24 cellular contexts compared by ENCODE assay signal in the genomic region with DNA sequence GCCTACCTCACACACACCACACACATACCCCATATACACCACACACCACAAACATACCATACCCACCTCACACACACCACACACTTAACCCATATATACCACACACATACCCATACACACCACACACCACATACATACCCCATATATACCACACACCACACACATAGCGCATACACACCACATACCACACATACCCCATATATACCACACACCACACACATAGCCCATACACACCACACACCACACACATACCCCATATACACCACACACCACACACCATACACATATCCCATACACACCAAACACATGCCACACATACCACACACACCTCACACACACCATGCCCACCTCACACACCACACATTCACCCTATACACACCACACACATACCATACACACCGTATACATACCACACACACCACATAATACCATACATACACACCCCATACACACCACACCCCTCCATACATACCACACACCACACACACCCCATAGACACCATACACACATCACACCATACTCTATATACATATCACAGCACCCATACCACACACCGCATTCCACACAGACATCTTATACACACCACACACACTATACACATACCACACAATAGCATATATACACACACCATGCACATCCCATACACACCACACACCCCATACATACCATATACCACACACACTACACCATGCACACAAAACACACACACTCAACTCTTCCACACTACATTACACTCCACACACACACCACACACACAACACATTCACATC. TPM values are rescaled to one million over a fixed set of nuclear protein-coding genes. Genes with fewer than 3 reads are reported as not detected.
A peak's percentile ranks its signal among the peaks of the same experiment; 100 is the strongest.
DNase-seq lines count a peak whose midpoint lies in the region; ATAC-seq, FAIRE-seq and TF ChIP-seq lines count a peak whose summit lies in the region.
"Had no signal": no experiment of that assay in that cellular context is flagged by ENCODE, and none has a peak within 500 bp of the region (broad histone marks: within the 10 kb centered on the region; RNA-seq: fewer than 3 reads in every experiment).

No MANE protein-coding gene starts in this region.

- no peak for TF ChIP-seq POLR2A in IMR-90 (IDR thresholded peaks at IDR 0.05; ENCODE audit: low read depth, low read length)
- TF ChIP-seq POLR2A in K562 (conservative IDR thresholded peaks at IDR 0.05) = no peak

- no peak overlapping the region for H3K4ac ChIP-seq in IMR-90 (ENCODE audit: low read depth, low read length)

- ATAC-seq in IMR-90 (ENCODE audit: low read depth) = no peak
- no peak for ATAC-seq in K562
- peak; percentile 23 for ATAC-seq in left lung
- ATAC-seq in sciatic nerve = peak; percentile 32
- ATAC-seq in CD4-positive, alpha-beta T cell (ENCODE audit: poor library complexity) = no peak
- no peak for ATAC-seq in GM18498 (IDR thresholded peaks at IDR 0.05; ENCODE audit: unreplicated experiment)
- ATAC-seq: effector memory CD8-positive, alpha-beta T cell had no signal

- no peak overlapping the region for H2BK20ac ChIP-seq in IMR-90 (ENCODE audit: low read depth, low read length)

- H3K23ac ChIP-seq in IMR-90 (ENCODE audit: low read depth, low read length) = peak overlapping the region; percentile 78; the same call in 1 of the 2 replicates

- no peak for DNase-seq in IMR-90
- DNase-seq in K562 (ENCODE audit: extremely low read depth in 1 of 4, low spot score in 3 of 4) = no peak
- DNase-seq in left lung = no peak
- DNase-seq in sciatic nerve (ENCODE audit: low spot score) = no peak
- DNase-seq in CD4-positive, alpha-beta T cell = no peak
- DNase-seq in head of caudate nucleus = no peak
- DNase-seq in hepatocyte (ENCODE audit: low spot score) = no peak
- DNase-seq: effector memory CD8-positive, alpha-beta T cell; H9; MM.1S; NCI-H1417; NCI-H2081 treated with DMSO at 0.1 percent for 48 hours; NCI-H2227 treated with DMSO at 0.1 percent for 48 hours; NCI-H526 treated with DMSO at 0.1 percent for 48 hours; PC-9; SHP77 treated with DMSO at 0.1 percent for 48 hours; stimulated activated CD4-positive, alpha-beta T cell treated with anti-CD3 and anti-CD28 coated beads, Interleukin-15, amount 100 ng/mL, for 24 hours; stimulated activated naive CD4-positive, alpha-beta T cell had no signal

- H2AFZ ChIP-seq in IMR-90 (replicated peaks; ENCODE audit: low read length, poor library complexity) (no peak overlapping the region), K562 (ENCODE audit: low read depth, low read length) (peak overlapping the region; percentile 15; the same call in 1 of the 2 replicates), hepatocyte (no peak overlapping the region)
- H2AFZ ChIP-seq: PC-9 had no signal

- peaks cover 20 to 70% of the 10 kb centered on the region in 2 experiments for H3K79me1 ChIP-seq in IMR-90 (ENCODE audit: low read depth in 1 of 2, low read length in 2 of 2)

- peak overlapping the region; percentile 11 for H2AK9ac ChIP-seq in IMR-90 (replicated peaks; ENCODE audit: low read depth, low read length, poor library complexity)

- intact Hi-C loops in IMR-90 (cut with micrococcal nuclease) = no loop called here
- intact Hi-C loops in K562 (cut with micrococcal nuclease) = no loop called here
- intact Hi-C loops in left lung (cut with DNase I) = no loop called here
- intact Hi-C loops in sciatic nerve (cut with DNase I) = no loop called here
- intact Hi-C loops in CD4-positive, alpha-beta T cell (cut with DNase I, micrococcal nuclease) = no loop called here
- intact Hi-C loops in head of caudate nucleus (cut with DNase I) = no loop called here

- 100% methylated on average over 2 to 3 of the region's 3 CpGs for WGBS in IMR-90 (ENCODE audit: extremely low coverage in 2 of 2, insufficient read length in 1 of 2), 2 experiments
- 96% methylated on average over 3 of the region's 3 CpGs for WGBS in K562 (ENCODE audit: insufficient coverage, low coverage, missing lambda C conversion rate)
- WGBS in hepatocyte (ENCODE audit: low lambda C conversion rate, missing lambda C conversion rate) = 98% methylated on average over 3 of the region's 3 CpGs

- H2BK15ac ChIP-seq in IMR-90 (ENCODE audit: low read depth, low read length) = no peak overlapping the region

- H3K4me2 ChIP-seq in IMR-90 (ENCODE audit: low read depth, low read length) (no peak overlapping the region), K562 (ENCODE audit: insufficient read depth, low read length) (peak overlapping the region; percentile 60), hepatocyte (no peak overlapping the region)
- H3K4me2 ChIP-seq: PC-9 had no signal

- H2BK120ac ChIP-seq in IMR-90 (ENCODE audit: low read depth, low read length) = no peak overlapping the region

- TF ChIP-seq CTCF in IMR-90 (conservative IDR thresholded peaks at IDR 0.05; ENCODE audit: low read depth, low read length) (no peak), K562 (IDR thresholded peaks at IDR 0.05 in 2 of 3, conservative IDR thresholded peaks at IDR 0.05 in 1 of 3; ENCODE audit: insufficient read depth in 2 of 3, low read depth in 1 of 3, low read length in 3 of 3) (no peak), left lung (IDR thresholded peaks at IDR 0.05) (no peak), hepatocyte (IDR thresholded peaks at IDR 0.05; ENCODE audit: poor library complexity) (no peak)
- TF ChIP-seq CTCF in CD4-positive, alpha-beta T cell (IDR thresholded peaks at IDR 0.05) = no peak

- H3K9me3 ChIP-seq in IMR-90 (ENCODE audit: control insufficient read depth, insufficient read depth, low read length) (no peaks in the 10 kb centered on the region), K562 (replicated peaks; ENCODE audit: control insufficient read depth, insufficient read depth, low read depth, low read length) (no peaks in the 10 kb centered on the region), left lung (no peaks in the 10 kb centered on the region), hepatocyte (ENCODE audit: low read depth) (no peaks in the 10 kb centered on the region)
- H3K9me3 ChIP-seq in CD4-positive, alpha-beta T cell (ENCODE audit: control insufficient read depth, low read length) = no peaks in the 10 kb centered on the region
- H3K9me3 ChIP-seq: BLaER1 had no signal

- H3K4me1 ChIP-seq in IMR-90 (ENCODE audit: control insufficient read depth, insufficient read depth, low read length) (no peaks in the 10 kb centered on the region), K562 (replicated peaks in 1 of 2; ENCODE audit: control insufficient read depth in 2 of 2, insufficient read depth in 2 of 2, low read length in 2 of 2) (peaks cover 47 to 59% of the 10 kb centered on the region in 2 experiments), left lung (no peaks in the 10 kb centered on the region), hepatocyte (ENCODE audit: insufficient read depth) (no peaks in the 10 kb centered on the region)

- no TSS peak for BruUV-seq in IMR-90 (replicated peaks; lab: Mats Ljungman, UMichigan)
- no TSS peak for BruUV-seq in K562 (replicated peaks; lab: Mats Ljungman, UMichigan)

- CTCF ChIA-PET in IMR-90 (lab: Yijun Ruan, JAX) (no interaction called here), K562 (lab: Yijun Ruan, JAX; ENCODE audit: low intra/inter-chr PET ratio) (no interaction called here)
- CTCF ChIA-PET in CD4-positive, alpha-beta T cell (lab: Charles Lee) = no interaction called here

- H3K4me3 ChIP-seq in IMR-90 (ENCODE audit: insufficient read depth, low read depth, low read length) (no peak overlapping the region), K562 (no peak overlapping the region), left lung (no peak overlapping the region), hepatocyte (no peak overlapping the region)
- H3K4me3 ChIP-seq: BLaER1, PC-9 had no signal

- dilution Hi-C loops in IMR-90 (cut with HindIII; ENCODE audit: low sequenced_read_pairs, unreplicated experiment) = no loop called here

- no peak overlapping the region for H3K4me3 Mint-ChIP-seq in CD4-positive, alpha-beta T cell
- H3K4me3 Mint-ChIP-seq: central memory CD8-positive, alpha-beta T cell; effector memory CD8-positive, alpha-beta T cell; H9 had no signal

- no peaks in the 10 kb centered on the region for H3K9me3 Mint-ChIP-seq in CD4-positive, alpha-beta T cell
- H3K9me3 Mint-ChIP-seq: central memory CD8-positive, alpha-beta T cell; effector memory CD8-positive, alpha-beta T cell; H9 had no signal

- no peaks in the 10 kb centered on the region for H3K27me3 Mint-ChIP-seq in CD4-positive, alpha-beta T cell
- H3K27me3 Mint-ChIP-seq: central memory CD8-positive, alpha-beta T cell; effector memory CD8-positive, alpha-beta T cell had no signal

- peaks cover 65% of the 10 kb centered on the region for H3K4me1 Mint-ChIP-seq in CD4-positive, alpha-beta T cell (ENCODE audit: low read depth)

- H3K79me2 ChIP-seq in K562 (ENCODE audit: control insufficient read depth, insufficient read depth, low read length) (peaks cover 68% of the 10 kb centered on the region), hepatocyte (no peaks in the 10 kb centered on the region)

- H3K56ac ChIP-seq in IMR-90 (ENCODE audit: extremely low read depth, insufficient read depth, low read length) = no peak overlapping the region

- H3K27me3 ChIP-seq in IMR-90 (ENCODE audit: control insufficient read depth, insufficient read depth, low read length) = no peaks in the 10 kb centered on the region
- no peaks in the 10 kb centered on the region for H3K27me3 ChIP-seq in K562 (ENCODE audit: control insufficient read depth in 2 of 2, insufficient read depth in 2 of 2, low read length in 2 of 2)
- peaks cover 0 to 32% of the 10 kb centered on the region in 2 donors for H3K27me3 ChIP-seq in left lung
- H3K27me3 ChIP-seq in CD4-positive, alpha-beta T cell (ENCODE audit: control insufficient read depth, insufficient read depth, low read length) = no peaks in the 10 kb centered on the region
- no peaks in the 10 kb centered on the region for H3K27me3 ChIP-seq in hepatocyte
- H3K27me3 ChIP-seq: BLaER1 had no signal

- TF ChIP-seq RAD21 in IMR-90 (IDR thresholded peaks at IDR 0.05; ENCODE audit: low read length) (no peak), K562 (CRISPR knock-in tag; conservative IDR thresholded peaks at IDR 0.05 in 1 of 2, IDR thresholded peaks at IDR 0.05 in 1 of 2) (no peak)

- H2BK5ac ChIP-seq in IMR-90 (ENCODE audit: low read depth, low read length, poor library complexity, severe bottlenecking) = peak overlapping the region; percentile 90

- H3K36me3 Mint-ChIP-seq in CD4-positive, alpha-beta T cell (ENCODE audit: low read depth) = no peaks in the 10 kb centered on the region

- H3K27ac ChIP-seq in IMR-90 (ENCODE audit: insufficient read depth, low read length) (no peak overlapping the region), K562 (ENCODE audit: extremely low read depth, low read depth, low read length) (peak overlapping the region; percentile 76; the same call in 2 of the 3 replicates), left lung (no peak overlapping the region), hepatocyte (no peak overlapping the region)
- no peak overlapping the region for H3K27ac ChIP-seq in CD4-positive, alpha-beta T cell (ENCODE audit: low read depth, low read length)
- H3K27ac ChIP-seq: BLaER1, HL-60, PC-9 had no signal

- H4K8ac ChIP-seq in IMR-90 (ENCODE audit: low read depth in 2 of 2, low read length in 2 of 2) = no peak overlapping the region

- H3K9me1 ChIP-seq in IMR-90 (ENCODE audit: insufficient read depth, low read length) (peaks cover 20% of the 10 kb centered on the region), K562 (ENCODE audit: control insufficient read depth, insufficient read depth, low read length) (no peaks in the 10 kb centered on the region)

- POLR2A ChIA-PET in IMR-90 (lab: Charles Lee; ENCODE audit: unreplicated experiment) (no interaction called here), K562 (lab: Yijun Ruan, JAX) (interaction anchor here (2.0 kb wide), 1 partner anchor 33 kb away, joined by 4 read pairs; no protein-coding TSS in a partner anchor)
- POLR2A ChIA-PET in CD4-positive, alpha-beta T cell (lab: Charles Lee) = interaction anchor here (0.6 to 1.3 kb wide), 2 partner anchors 12 to 22 kb away, joined by 3 read pairs; no protein-coding TSS in a partner anchor

- in situ Hi-C loops in IMR-90 (cut with MboI; ENCODE audit: low sequenced_read_pairs) (no loop called here), K562 (cut with MboI) (no loop called here)

- no peak overlapping the region for H3K18ac ChIP-seq in IMR-90 (ENCODE audit: low read depth, low read length)

- 0 out of 2 replicates have a peak overlapping the region, but pooled peaks have one; percentile 21 for H3K14ac ChIP-seq in IMR-90 (replicated peaks; ENCODE audit: low read depth, low read length)

- H4K20me1 ChIP-seq in IMR-90 (ENCODE audit: insufficient read depth, low read length) (peaks cover 42% of the 10 kb centered on the region), K562 (replicated peaks; ENCODE audit: control insufficient read depth, insufficient read depth, low read length) (no peaks in the 10 kb centered on the region; the same call in 1 of the 2 replicates), hepatocyte (ENCODE audit: insufficient read depth, poor library complexity, severe bottlenecking) (no peaks in the 10 kb centered on the region)

- H2AK5ac ChIP-seq in IMR-90 (ENCODE audit: low read depth, low read length) = peak overlapping the region; percentile 64; the same call in 1 of the 2 replicates

- no peak overlapping the region for H4K5ac ChIP-seq in IMR-90 (ENCODE audit: low read depth, low read length)

- H3K27ac Mint-ChIP-seq in CD4-positive, alpha-beta T cell = no peak overlapping the region
- H3K27ac Mint-ChIP-seq: effector memory CD8-positive, alpha-beta T cell; H9; progenitor cell of endocrine pancreas had no signal

- no peak for FAIRE-seq in K562 (lab: Jason Lieb, UNC)
- FAIRE-seq: GM12891 had no signal

- no peaks in the 10 kb centered on the region for H3K36me3 ChIP-seq in IMR-90 (ENCODE audit: control insufficient read depth, insufficient read depth, low read length)
- H3K36me3 ChIP-seq in K562 (ENCODE audit: control insufficient read depth, insufficient read depth, low read length) = peaks cover 10% of the 10 kb centered on the region
- H3K36me3 ChIP-seq in left lung = no peaks in the 10 kb centered on the region
- no peaks in the 10 kb centered on the region for H3K36me3 ChIP-seq in hepatocyte (replicated peaks; ENCODE audit: insufficient read depth, low read depth)
- H3K36me3 ChIP-seq: BLaER1 had no signal

- no peak for TF ChIP-seq EP300 in K562 (IDR thresholded peaks at IDR 0.05; ENCODE audit: low read length)

- H3K9me2 ChIP-seq in hepatocyte (replicated peaks; ENCODE audit: insufficient read depth) = no peaks in the 10 kb centered on the region

- H3K9ac ChIP-seq in IMR-90 (ENCODE audit: low read depth, low read length) (no peak overlapping the region), K562 (ENCODE audit: insufficient read depth in 1 of 2, low read depth in 2 of 2, low read length in 2 of 2) (peak overlapping the region; percentile 36 to 74; a peak in 2 of 4 replicates)
- H3K9ac ChIP-seq: BLaER1 had no signal

- no peak overlapping the region for H4K91ac ChIP-seq in IMR-90 (ENCODE audit: insufficient read depth, low read depth, low read length)

RNA-seq across cellular contexts. Expression of a gene that starts 29.5 kb away (rescaled TPM):
- 27.8 and 33.0 TPM in 2 replicates for total RNA-seq in IMR-90 (2012; rRNA removed)
- polyA plus RNA-seq in IMR-90 (2012; rRNA removed) = 21.7 and 26.5 TPM in 2 replicates
- 14.7 and 25.1 TPM in 2 replicates for polyA plus RNA-seq in IMR-90 (2012; cell fraction: cytosol; rRNA removed)
- polyA plus RNA-seq in IMR-90 (2012; cell fraction: nucleus; rRNA removed; ENCODE audit: low replicate concordance) = 35.8 and 49.9 TPM in 2 replicates
- 105 and 234 TPM in 2 replicates for total RNA-seq in K562 (2011; cell fraction: chromatin; rRNA removed; ENCODE audit: low replicate concordance)
- 91.2 and 97.2 TPM in 2 replicates for total RNA-seq in K562 (2011; cell fraction: nucleolus; rRNA removed)
- total RNA-seq in K562 (2011; cell fraction: nucleoplasm; rRNA removed) = 85.9 and 89.9 TPM in 2 replicates
- 40.9 and 46.5 TPM in 2 replicates for total RNA-seq in K562 (2014; rRNA removed)
- total RNA-seq in K562 (2014; rRNA removed; fragmentation: Illumina TruSeq; extraction: Trizol) = 10.4 and 13.6 TPM in 2 replicates
- total RNA-seq in K562 (2015; rRNA removed; fragmentation: Illumina TruSeq; extraction: Trizol) = 25.2 and 26.2 TPM in 2 replicates
- total RNA-seq in K562 (2021) = 30.8 and 32.5 TPM in 2 replicates
- polyA plus RNA-seq in K562 (2011; rRNA removed) = 27.8 and 36.1 TPM in 2 replicates
- polyA plus RNA-seq in K562 (2011; cell fraction: cytosol; rRNA removed) = 27.5 and 45.8 TPM in 2 replicates
- 70.5 and 109 TPM in 2 replicates for polyA plus RNA-seq in K562 (2011; cell fraction: nucleus; rRNA removed)
- polyA plus RNA-seq in K562 (2012) = 25.0 and 39.9 TPM in 2 replicates
- polyA plus RNA-seq in K562 (2014; fragmentation: Illumina TruSeq; extraction: Trizol) = 17.1 and 25.2 TPM in 2 replicates
- polyA plus RNA-seq in K562 (2014; fragmentation: Nextera tagmentation; extraction: Ambion mirVana) = under 1 TPM; 0.24 to 0.35 TPM
- polyA plus RNA-seq in K562 (2014; rRNA removed) = 30.7 and 37.1 TPM in 2 replicates
- 21.7 and 35.1 TPM in 2 replicates for polyA minus RNA-seq in K562 (2011; rRNA and poly(A)+ RNA removed)
- 28.8 and 31.9 TPM in 2 replicates for polyA minus RNA-seq in K562 (2011; cell fraction: cytosol; rRNA and poly(A)+ RNA removed)
- polyA minus RNA-seq in K562 (2011; cell fraction: nucleus; rRNA and poly(A)+ RNA removed) = 25.7 and 46.8 TPM in 2 replicates
- 1 to 10 TPM; 3.9 to 4.9 TPM for total RNA-seq in left lung
- total RNA-seq in sciatic nerve = 3.5 TPM
- total RNA-seq in CD4-positive, alpha-beta T cell = 100 to 1,000 TPM; 123 to 126 TPM
- 8.9 and 10.1 TPM in 2 replicates for total RNA-seq in hepatocyte
- polyA plus RNA-seq in hepatocyte = 6.1 and 8.4 TPM in 2 replicates
- total RNA-seq: PC-9 had no signal

Comparison
In these comparisons a context has a peak if more than half of its experiments do, and no peak if none do; other contexts are left out.
1. ATAC-seq: peak in left lung (single experiment) and sciatic nerve (single experiment); none in IMR-90 (single experiment), K562 (single experiment), CD4-positive, alpha-beta T cell (single experiment) and GM18498 (single experiment).